ENCODE assay signal across 27 cellular contexts in the genomic region with DNA sequence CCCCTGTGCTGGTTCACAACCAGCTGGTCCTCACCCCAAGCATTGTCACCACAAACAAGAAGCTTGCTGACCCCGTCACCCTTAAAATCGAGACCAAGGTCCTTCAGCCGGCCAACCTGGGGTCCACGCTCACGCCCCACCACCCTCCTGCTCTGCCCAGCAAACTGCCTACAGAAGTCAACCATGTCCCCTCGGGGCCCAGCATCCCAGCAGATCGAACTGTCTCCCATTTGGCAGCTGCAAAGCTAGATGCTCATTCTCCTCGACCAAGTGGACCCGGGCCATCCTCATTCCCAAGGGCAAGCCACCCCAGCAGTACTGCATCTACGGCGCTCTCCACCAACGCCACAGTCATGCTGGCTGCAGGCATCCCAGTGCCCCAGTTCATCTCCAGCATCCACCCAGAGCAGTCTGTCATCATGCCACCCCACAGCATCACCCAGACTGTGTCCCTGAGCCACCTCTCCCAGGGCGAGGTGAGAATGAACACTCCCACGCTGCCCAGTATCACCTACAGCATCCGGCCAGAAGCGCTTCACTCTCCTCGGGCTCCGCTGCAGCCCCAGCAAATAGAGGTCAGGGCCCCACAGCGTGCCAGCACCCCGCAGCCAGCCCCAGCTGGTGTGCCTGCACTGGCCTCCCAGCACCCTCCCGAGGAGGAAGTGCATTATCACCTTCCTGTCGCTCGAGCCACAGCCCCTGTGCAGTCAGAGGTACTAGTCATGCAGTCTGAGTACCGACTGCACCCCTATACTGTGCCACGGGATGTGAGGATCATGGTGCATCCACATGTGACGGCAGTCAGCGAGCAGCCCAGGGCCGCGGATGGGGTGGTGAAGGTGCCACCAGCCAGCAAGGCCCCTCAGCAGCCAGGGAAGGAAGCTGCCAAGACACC. TPM values are rescaled to one million over a fixed set of nuclear protein-coding genes. Genes with fewer than 3 reads are reported as not detected.
DNase-seq lines count a peak whose midpoint lies in the region; ATAC-seq, FAIRE-seq and TF ChIP-seq lines count a peak whose summit lies in the region.
"Had no signal": no experiment of that assay in that cellular context is flagged by ENCODE, and none has a peak within 500 bp of the region (broad histone marks: within the 10 kb centered on the region; RNA-seq: fewer than 3 reads in every experiment).

No MANE protein-coding gene starts in this region.

- ATAC-seq in RWPE2 (ENCODE audit: low read depth) (peak; percentile 5; the same call in 1 of the 3 replicates), GM18873 (IDR thresholded peaks at IDR 0.05; ENCODE audit: low FRiP score, unreplicated experiment) (no peak)
- ATAC-seq in stimulated activated naive B cell treated with anti-CD40 and anti-IgM and Interleukin-4, amounts not matched to agents 10 μg/mL and 1 μg/mL and 100 μg/mL, for 72 hours (replicated peaks): no peak
- ATAC-seq: A549, mucosa of descending colon, SK-N-SH treated with all-trans-retinoic acid at 6 μM for 48 hours had no signal

- TF ChIP-seq POLR2A in endothelial cell of umbilical vein (IDR thresholded peaks at IDR 0.05; ENCODE audit: low read depth, low read length): no peak

- H3K27ac Mint-ChIP-seq in activated T-cell treated with anti-CD3 and anti-CD28 coated beads, Interleukin-2, amount 50 U/mL, for 24 hours: peak overlapping the region; percentile 32
- peak overlapping the region; percentile 84 for H3K27ac Mint-ChIP-seq in stimulated activated naive B cell treated with anti-CD40 and anti-IgM and Interleukin-4, amounts not matched to agents 10 μg/mL and 1 μg/mL and 100 μg/mL, for 72 hours
- no peak overlapping the region for H3K27ac Mint-ChIP-seq in glutamatergic neuron (ENCODE audit: unreplicated experiment)
- H3K27ac Mint-ChIP-seq: dendritic cell treated with granulocyte-macrophage colony-stimulating factor and Interleukin-4, amounts not matched to agents 40 ng/mL and 50 ng/mL, for 4 days had no signal

- H3K36me3 Mint-ChIP-seq in activated T-cell treated with anti-CD3 and anti-CD28 coated beads, Interleukin-2, amount 50 U/mL, for 24 hours (ENCODE audit: low read depth): peaks cover 99% of the 10 kb centered on the region
- H3K36me3 Mint-ChIP-seq in stimulated activated naive B cell treated with anti-CD40 and anti-IgM and Interleukin-4, amounts not matched to agents 10 μg/mL and 1 μg/mL and 100 μg/mL, for 72 hours: peaks cover 63 to 85% of the 10 kb centered on the region in 2 donors
- peaks cover 7% of the 10 kb centered on the region for H3K36me3 Mint-ChIP-seq in glutamatergic neuron (ENCODE audit: unreplicated experiment)

- H3K4me3 Mint-ChIP-seq in activated T-cell treated with anti-CD3 and anti-CD28 coated beads, Interleukin-2, amount 50 U/mL, for 24 hours: no peak overlapping the region
- H3K4me3 Mint-ChIP-seq in stimulated activated naive B cell treated with anti-CD40 and anti-IgM and Interleukin-4, amounts not matched to agents 10 μg/mL and 1 μg/mL and 100 μg/mL, for 72 hours: no peak overlapping the region
- H3K4me3 Mint-ChIP-seq in glutamatergic neuron (ENCODE audit: unreplicated experiment): no peak overlapping the region
- H3K4me3 Mint-ChIP-seq: dendritic cell treated with granulocyte-macrophage colony-stimulating factor and Interleukin-4, amounts not matched to agents 40 ng/mL and 50 ng/mL, for 4 days; neural crest cell had no signal

- POLR2A ChIA-PET in endothelial cell of umbilical vein (lab: Charles Lee): no interaction called here

- DNase-seq in activated T-cell treated with anti-CD3 and anti-CD28 coated beads, Interleukin-2, amount 50 U/mL, for 24 hours: peak; percentile 27
- DNase-seq in activated T-cell treated with anti-CD3 and anti-CD28 coated beads for 4 hours: no peak
- DNase-seq in RWPE2 (ENCODE audit: low spot score): no peak
- DNase-seq in endothelial cell of umbilical vein (ENCODE audit: low read depth, low spot score): no peak
- DNase-seq in stimulated activated naive B cell treated with anti-CD40 and anti-IgM and Interleukin-4, amounts not matched to agents 10 μg/mL and 1 μg/mL and 100 μg/mL, for 72 hours: no peak
- no peak for DNase-seq in NCI-H187 treated with DMSO at 0.1 percent for 48 hours (lab: John Stamatoyannopoulos, UW)
- no peak for DNase-seq in glutamatergic neuron
- DNase-seq: activated CD4-positive, alpha-beta T cell treated with anti-CD3 and anti-CD28 coated beads, Interleukin-2, amount 50 U/mL, for 48 hours; amniotic stem cell; Caco-2; DND-41; heart right ventricle; mucosa of descending colon; NCI-H1694 treated with DMSO at 0.1 percent for 48 hours; NCI-H748 treated with DMSO at 0.1 percent for 48 hours; stimulated activated CD4-positive, alpha-beta T cell treated with anti-CD3 and anti-CD28 coated beads, Interleukin-2, amount 100 ng/mL, for 24 hours; stimulated activated naive CD4-positive, alpha-beta T cell; T-helper 9 cell; tibial artery had no signal

- H3K27ac ChIP-seq in RWPE2 (ENCODE audit: poor library complexity, severe bottlenecking): no peak overlapping the region
- no peak overlapping the region for H3K27ac ChIP-seq in endothelial cell of umbilical vein (ENCODE audit: insufficient read depth, low read depth, low read length)
- H3K27ac ChIP-seq: A549, breast epithelium, heart right ventricle, KMS-11, tibial artery had no signal

- H3K27me3 Mint-ChIP-seq in activated T-cell treated with anti-CD3 and anti-CD28 coated beads, Interleukin-2, amount 50 U/mL, for 24 hours: no peaks in the 10 kb centered on the region
- no peaks in the 10 kb centered on the region for H3K27me3 Mint-ChIP-seq in stimulated activated naive B cell treated with anti-CD40 and anti-IgM and Interleukin-4, amounts not matched to agents 10 μg/mL and 1 μg/mL and 100 μg/mL, for 72 hours
- peaks cover 7% of the 10 kb centered on the region for H3K27me3 Mint-ChIP-seq in glutamatergic neuron (ENCODE audit: unreplicated experiment)
- H3K27me3 Mint-ChIP-seq: dendritic cell treated with granulocyte-macrophage colony-stimulating factor and Interleukin-4, amounts not matched to agents 40 ng/mL and 50 ng/mL, for 4 days had no signal

- no peak overlapping the region for H2AFZ ChIP-seq in endothelial cell of umbilical vein (ENCODE audit: low read depth, low read length)

- H3K4me1 Mint-ChIP-seq in activated T-cell treated with anti-CD3 and anti-CD28 coated beads, Interleukin-2, amount 50 U/mL, for 24 hours (ENCODE audit: low read depth): peaks cover 13% of the 10 kb centered on the region
- H3K4me1 Mint-ChIP-seq in stimulated activated naive B cell treated with anti-CD40 and anti-IgM and Interleukin-4, amounts not matched to agents 10 μg/mL and 1 μg/mL and 100 μg/mL, for 72 hours: peaks cover 16% of the 10 kb centered on the region in 2 donors
- H3K4me1 Mint-ChIP-seq in glutamatergic neuron (ENCODE audit: low read depth, unreplicated experiment): peaks cover 2% of the 10 kb centered on the region

- no peaks in the 10 kb centered on the region for H3K9me3 ChIP-seq in RWPE2 (ENCODE audit: severe bottlenecking)
- H3K9me3 ChIP-seq in endothelial cell of umbilical vein (replicated peaks; ENCODE audit: control insufficient read depth, insufficient read depth, low read length): no peaks in the 10 kb centered on the region
- H3K9me3 ChIP-seq: A549, breast epithelium, Caco-2, heart right ventricle, mucosa of descending colon, tibial artery had no signal

- H3K27me3 ChIP-seq in RWPE2 (ENCODE audit: insufficient read depth, poor library complexity, severe bottlenecking): no peaks in the 10 kb centered on the region
- H3K27me3 ChIP-seq in endothelial cell of umbilical vein (ENCODE audit: control insufficient read depth in 2 of 2, insufficient read depth in 2 of 2, low read length in 2 of 2): no peaks in the 10 kb centered on the region
- H3K27me3 ChIP-seq: breast epithelium, heart right ventricle, tibial artery had no signal

- no peak overlapping the region for H3K4me2 ChIP-seq in endothelial cell of umbilical vein (ENCODE audit: insufficient read depth, low read length)
- H3K4me2 ChIP-seq: A549, KMS-11 had no signal

- H3K9ac ChIP-seq in endothelial cell of umbilical vein (replicated peaks; ENCODE audit: extremely low read depth, insufficient read depth, low read length): no peak overlapping the region
- H3K9ac ChIP-seq: KMS-11 had no signal

- dilution Hi-C loops in endothelial cell of umbilical vein (cut with MboI; ENCODE audit: extremely low pct_ligation_motif_present, low sequenced_read_pairs): no loop called here

- CTCF ChIA-PET in endothelial cell of umbilical vein (lab: Charles Lee): interaction anchor here (1.1 to 2.6 kb wide), 2 partner anchors 12 to 23 kb away, joined by 3 to 17 read pairs; no protein-coding TSS in a partner anchor

- H3K4me3 ChIP-seq in RWPE2 (ENCODE audit: severe bottlenecking): no peak overlapping the region
- no peak overlapping the region for H3K4me3 ChIP-seq in endothelial cell of umbilical vein (replicated peaks in 1 of 3; ENCODE audit: insufficient read depth in 1 of 3, low read depth in 1 of 3, low read length in 3 of 3)
- H3K4me3 ChIP-seq: A549, breast epithelium, heart right ventricle, mucosa of descending colon, tibial artery had no signal

- H3K4me1 ChIP-seq in RWPE2 (ENCODE audit: insufficient read depth, poor library complexity, severe bottlenecking) (no peaks in the 10 kb centered on the region), endothelial cell of umbilical vein (ENCODE audit: control insufficient read depth, extremely low read depth, insufficient read depth, low read length) (peaks cover 26% of the 10 kb centered on the region)
- H3K4me1 ChIP-seq: Caco-2 had no signal

- intact Hi-C loops in endothelial cell of umbilical vein (cut with micrococcal nuclease): no loop called here

- H3K36me3 ChIP-seq in RWPE2 (ENCODE audit: low read depth) (peaks cover 94% of the 10 kb centered on the region), endothelial cell of umbilical vein (ENCODE audit: control insufficient read depth in 2 of 2, extremely low read depth in 1 of 2, insufficient read depth in 2 of 2, low read length in 2 of 2) (peaks cover 15 to 51% of the 10 kb centered on the region in 2 experiments)

- FAIRE-seq in endothelial cell of umbilical vein (lab: Jason Lieb, UNC): no peak
- FAIRE-seq: A549, GM12891 had no signal

- BruUV-seq in endothelial cell of umbilical vein (replicated peaks; lab: Mats Ljungman, UMichigan): TSS peak; percentile 1

- TF ChIP-seq CTCF in RWPE2 (IDR thresholded peaks at IDR 0.05; ENCODE audit: poor library complexity, severe bottlenecking): no peak
- no peak for TF ChIP-seq CTCF in endothelial cell of umbilical vein (IDR thresholded peaks at IDR 0.05; ENCODE audit: extremely low read depth in 1 of 2, insufficient read depth in 1 of 2, low read depth in 1 of 2, low read length in 2 of 2)
- TF ChIP-seq CTCF in glutamatergic neuron (IDR thresholded peaks at IDR 0.05; ENCODE audit: partially characterized antibody, unreplicated experiment): no peak

- no peaks in the 10 kb centered on the region for H4K20me1 ChIP-seq in endothelial cell of umbilical vein (replicated peaks; ENCODE audit: control insufficient read depth, extremely low read depth, insufficient read depth, low read length)

- H3K9me1 ChIP-seq in endothelial cell of umbilical vein (replicated peaks; ENCODE audit: control insufficient read depth, extremely low read depth, insufficient read depth, low read length): no peaks in the 10 kb centered on the region

- H3K9me3 Mint-ChIP-seq in activated T-cell treated with anti-CD3 and anti-CD28 coated beads, Interleukin-2, amount 50 U/mL, for 24 hours: no peaks in the 10 kb centered on the region
- no peaks in the 10 kb centered on the region for H3K9me3 Mint-ChIP-seq in stimulated activated naive B cell treated with anti-CD40 and anti-IgM and Interleukin-4, amounts not matched to agents 10 μg/mL and 1 μg/mL and 100 μg/mL, for 72 hours
- peaks cover 18% of the 10 kb centered on the region for H3K9me3 Mint-ChIP-seq in glutamatergic neuron (ENCODE audit: unreplicated experiment)
- H3K9me3 Mint-ChIP-seq: dendritic cell treated with granulocyte-macrophage colony-stimulating factor and Interleukin-4, amounts not matched to agents 40 ng/mL and 50 ng/mL, for 4 days; neural crest cell had no signal

- H3K79me2 ChIP-seq in endothelial cell of umbilical vein (ENCODE audit: control insufficient read depth, insufficient read depth, low read length): no peaks in the 10 kb centered on the region

RNA-seq across cellular contexts. Expression of gene ZBTB17, which starts 40.6 kb away (rescaled TPM):
- total RNA-seq in endothelial cell of umbilical vein (38.5 and 43.9 TPM in 2 replicates), glutamatergic neuron (ENCODE audit: unreplicated experiment) (86.9 TPM)
- 72.7 and 76.2 TPM in 2 replicates for polyA plus RNA-seq in endothelial cell of umbilical vein
- 42.3 and 47.8 TPM in 2 replicates for polyA plus RNA-seq in endothelial cell of umbilical vein (2011; cell fraction: cytosol; rRNA removed)
- 226 and 245 TPM in 2 replicates for polyA plus RNA-seq in endothelial cell of umbilical vein (2011; cell fraction: nucleus; rRNA removed)
- polyA plus RNA-seq in endothelial cell of umbilical vein (2012): 27.1 and 29.9 TPM in 2 replicates
- 55.6 and 66.1 TPM in 2 replicates for polyA minus RNA-seq in endothelial cell of umbilical vein
- polyA minus RNA-seq in endothelial cell of umbilical vein (2011; cell fraction: cytosol; rRNA and poly(A)+ RNA removed): 16.0 TPM
- 49.6 and 75.2 TPM in 2 replicates for polyA minus RNA-seq in endothelial cell of umbilical vein (2011; cell fraction: nucleus; rRNA and poly(A)+ RNA removed)
